ENCODE assay signal across 9 cellular contexts in genomic region chr12:80412343-80412953, GRCh38. TPM values are rescaled to one million over a fixed set of nuclear protein-coding genes. Genes with fewer than 3 reads are reported as not detected.
A peak's percentile ranks its signal among the peaks of the same experiment; 100 is the strongest.
DNase-seq lines count a peak whose midpoint lies in the region; ATAC-seq and TF ChIP-seq lines count a peak whose summit lies in the region.
"Had no signal": no experiment of that assay in that cellular context is flagged by ENCODE, and none has a peak within 500 bp of the region (broad histone marks: within the 10 kb centered on the region; RNA-seq: fewer than 3 reads in every experiment).

No MANE protein-coding gene starts in this region.

- H3K79me2 ChIP-seq in HCT116 (ENCODE audit: insufficient read depth, low read length), result no peaks in the 10 kb centered on the region

- H2BK5ac ChIP-seq in neuronal stem cell (ENCODE audit: low read length), result no peak overlapping the region

- no peak overlapping the region for H2AK5ac ChIP-seq in neuronal stem cell (ENCODE audit: low read depth, low read length)

- no peak overlapping the region for H3K23ac ChIP-seq in neuronal stem cell (ENCODE audit: low read depth, low read length, poor library complexity)

- no peak overlapping the region for H2BK120ac ChIP-seq in neuronal stem cell (ENCODE audit: low read depth, low read length)

- H3K79me1 ChIP-seq in neuronal stem cell (ENCODE audit: low read depth, low read length), result no peaks in the 10 kb centered on the region

- no peak overlapping the region for H3K18ac ChIP-seq in neuronal stem cell (ENCODE audit: low read length)

- H4K91ac ChIP-seq in neuronal stem cell (ENCODE audit: low read depth, low read length, poor library complexity), result no peak overlapping the region

- H3K9me2 ChIP-seq in HCT116 (ENCODE audit: insufficient read depth), result no peaks in the 10 kb centered on the region

- H3K4me2 ChIP-seq in HCT116 (ENCODE audit: low read length), result no peak overlapping the region
- no peak overlapping the region for H3K4me2 ChIP-seq in neuronal stem cell (ENCODE audit: insufficient read depth, low read length, poor library complexity, severe bottlenecking)

- H3K27ac ChIP-seq in HCT116 (ENCODE audit: low read depth, low read length), result no peak overlapping the region
- no peak overlapping the region for H3K27ac ChIP-seq in neuronal stem cell (replicated peaks; ENCODE audit: low read length)

- DNase-seq in HCT116 (ENCODE audit: low read depth, low spot score) (peak; percentile 45), M059J (ENCODE audit: low read depth) (peak; percentile 54), RPMI7951 (ENCODE audit: low read depth) (peak; percentile 46), erythroblast (lab: John Stamatoyannopoulos, UW) (peak; percentile 42 to 64), neuronal stem cell (ENCODE audit: low spot score) (peak; percentile 37), GM19240 (ENCODE audit: insufficient read length, low spot score) (no peak)
- DNase-seq in activated CD4-positive, alpha-beta T cell treated with anti-CD3 and anti-CD28 coated beads, Interleukin-2, amount 50 U/mL, for 4 hours, result no peak

- TF ChIP-seq CTCF in GM12873 (IDR thresholded peaks at IDR 0.05; ENCODE audit: insufficient read depth, low read depth, low read length, missing control alignments) (peak; percentile 61), HCT116 (IDR thresholded peaks at IDR 0.05 in 2 of 3, conservative IDR thresholded peaks at IDR 0.05 in 1 of 3; ENCODE audit: borderline replicate concordance in 1 of 3, insufficient read depth in 1 of 3, low read depth in 2 of 3, low read length in 2 of 3) (peak; percentile 59 to 66 (median 60); a peak in 5 of 6 replicates)

- no peak overlapping the region for H4K8ac ChIP-seq in neuronal stem cell (ENCODE audit: low read depth, low read length)

- H3K36me3 ChIP-seq in HCT116 (ENCODE audit: control insufficient read depth in 1 of 2, insufficient read depth in 2 of 2, low read length in 2 of 2) (no peaks in the 10 kb centered on the region), neuronal stem cell (replicated peaks in 1 of 2; ENCODE audit: control insufficient read depth in 2 of 2, insufficient read depth in 2 of 2, low read length in 2 of 2) (no peaks in the 10 kb centered on the region)

- ATAC-seq in HCT116, result peak; percentile 70
- ATAC-seq: activated T-cell treated with anti-CD3 and anti-CD28 coated beads, Interleukin-2, amount 50 U/mL, for 72 hours had no signal

- H3K27me3 ChIP-seq in HCT116 (ENCODE audit: insufficient read depth, low read length), result peaks cover 7% of the 10 kb centered on the region; the same call in 1 of the 2 replicates
- H3K27me3 ChIP-seq in neuronal stem cell (ENCODE audit: control insufficient read depth in 3 of 3, insufficient read depth in 3 of 3, low read depth in 1 of 3, low read length in 3 of 3), result no peaks in the 10 kb centered on the region

- H3K4me3 ChIP-seq in HCT116 (replicated peaks in 1 of 2; ENCODE audit: low read depth in 1 of 2, low read length in 2 of 2), result no peak overlapping the region
- H3K4me3 ChIP-seq in neuronal stem cell (ENCODE audit: low read length in 2 of 2), result no peak overlapping the region

- H2AFZ ChIP-seq in HCT116 (ENCODE audit: low read depth, low read length, poor library complexity, severe bottlenecking), result peak overlapping the region; percentile 75
- no peak overlapping the region for H2AFZ ChIP-seq in neuronal stem cell (ENCODE audit: low read length)

- BruUV-seq in HCT116 (replicated peaks; lab: Mats Ljungman, UMichigan), result no TSS peak

- intact Hi-C loops in HCT116 (cut with micrococcal nuclease), result loop anchor here (1.0 to 10.0 kb wide), 4 partner anchors 218 to 846 kb away; no protein-coding TSS in a partner anchor

- H3K9me3 ChIP-seq in HCT116 (ENCODE audit: control insufficient read depth in 1 of 2, insufficient read depth in 1 of 2, low read depth in 1 of 2, low read length in 2 of 2), result no peaks in the 10 kb centered on the region
- no peaks in the 10 kb centered on the region for H3K9me3 ChIP-seq in neuronal stem cell (replicated peaks in 1 of 2; ENCODE audit: control insufficient read depth in 2 of 2, insufficient read depth in 1 of 2, low read depth in 1 of 2, low read length in 2 of 2)

- no peak overlapping the region for H2BK15ac ChIP-seq in neuronal stem cell (ENCODE audit: low read length)

- no peak overlapping the region for H2BK12ac ChIP-seq in neuronal stem cell (ENCODE audit: low read length)

- RAD21 ChIA-PET in HCT116 (lab: Charles Lee; ENCODE audit: low non-redundant PET in 1 of 2, low total read pairs in 2 of 2, uncharacterized antibody in 2 of 2, unreplicated experiment in 2 of 2), result no interaction called here

- H3K4ac ChIP-seq in neuronal stem cell (ENCODE audit: low read length), result no peak overlapping the region

- H3K9ac ChIP-seq in HCT116 (ENCODE audit: low read length) (no peak overlapping the region), neuronal stem cell (ENCODE audit: low read depth, low read length, poor library complexity) (no peak overlapping the region)

- H3K4me1 ChIP-seq in HCT116 (ENCODE audit: control insufficient read depth in 1 of 2, insufficient read depth in 2 of 2, low read length in 2 of 2) (no peaks in the 10 kb centered on the region), neuronal stem cell (ENCODE audit: control insufficient read depth in 2 of 2, insufficient read depth in 1 of 2, low read depth in 1 of 2, low read length in 2 of 2) (peaks cover 0 to 4% of the 10 kb centered on the region in 2 donors)

- peak; percentile 77 for TF ChIP-seq RAD21 in HCT116 (IDR thresholded peaks at IDR 0.05; ENCODE audit: low read depth)

- TF ChIP-seq POLR2A in HCT116 (IDR thresholded peaks at IDR 0.05; ENCODE audit: borderline replicate concordance, extremely low read depth, insufficient read depth, insufficient read length) (no peak), erythroblast (IDR thresholded peaks at IDR 0.05; ENCODE audit: low read length) (no peak)

- H3K14ac ChIP-seq in neuronal stem cell (ENCODE audit: low read length), result no peak overlapping the region

- CTCF ChIA-PET in HCT116 (lab: Charles Lee), result interaction anchor here (1.3 to 1.7 kb wide), 3 partner anchors 12 to 845 kb away, joined by 4 to 6 read pairs (median 5); no protein-coding TSS in a partner anchor

- POLR2A ChIA-PET in HCT116 (lab: Charles Lee), result no interaction called here

- no CpG with 5 or more reads among the region's 3 CpGs for WGBS in neuronal stem cell (ENCODE audit: extremely low coverage in 2 of 2, insufficient read length in 2 of 2, insufficient replicate concordance in 1 of 2), 2 donors

- no peaks in the 10 kb centered on the region for H4K20me1 ChIP-seq in HCT116 (ENCODE audit: insufficient read depth)

TF ChIP-seq in HCT116, 20 proteins besides CTCF, POLR2A, EP300 and RAD21:
- TF ChIP-seq ZFX (IDR thresholded peaks at IDR 0.05), result no peak
- TF ChIP-seq SIN3A (IDR thresholded peaks at IDR 0.05; ENCODE audit: low read depth), result no peak
- no peak for TF ChIP-seq POLR2AphosphoS5 (IDR thresholded peaks at IDR 0.05; ENCODE audit: low read depth, low read length)
- no peak for TF ChIP-seq TCF7L2 (IDR thresholded peaks at IDR 0.05; ENCODE audit: borderline replicate concordance, extremely low read depth, insufficient read depth, insufficient read length)
- no peak for TF ChIP-seq EZH2phosphoT487 (IDR thresholded peaks at IDR 0.05; ENCODE audit: borderline replicate concordance)
- TF ChIP-seq ZNF274 (IDR thresholded peaks at IDR 0.05; ENCODE audit: low read depth, low read length), result no peak
- no peak for TF ChIP-seq JUND (IDR thresholded peaks at IDR 0.05)
- no peak for TF ChIP-seq MAX (IDR thresholded peaks at IDR 0.05)
- TF ChIP-seq EZH2 (IDR thresholded peaks at IDR 0.05), result no peak
TF ChIP-seq in HCT116: peak in this region for 0.

RNA-seq across cellular contexts. Expression of gene PTPRQ, which starts 31.6 kb away (rescaled TPM):
- total RNA-seq in HCT116 (2021; ENCODE audit: unreplicated experiment), result not detected
- polyA plus RNA-seq in HCT116 (2012), result not detected in 2 replicates
- 0.22 and 0.27 TPM in 2 replicates for total RNA-seq in M059J (2014; rRNA removed; shearing (Covaris generic))
- under 0.01 TPM in 2 replicates for total RNA-seq in RPMI7951 (2014; rRNA removed; shearing (Covaris generic))
- 0.07 TPM for polyA plus RNA-seq in neuronal stem cell (2013, experiment 1 of 2)
- polyA plus RNA-seq in neuronal stem cell (2013, experiment 2 of 2), result 0.04 TPM
- total RNA-seq: activated T-cell treated with anti-CD3 and anti-CD28 coated beads, Interleukin-2, amount 50 U/mL, for 72 hours had no signal

Comparison
In these comparisons a context has a peak if more than half of its experiments do, and no peak if none do; other contexts are left out.
1. DNase-seq: peak in HCT116 (single experiment), M059J (single experiment), RPMI7951 (single experiment), erythroblast (2 of 2) and neuronal stem cell (single experiment); none in activated CD4-positive, alpha-beta T cell treated with anti-CD3 and anti-CD28 coated beads, Interleukin-2, amount 50 U/mL, for 4 hours (0 of 2) and GM19240 (single experiment).